Comparison of ENCODE assay signal across 1 cellular context in genomic region chr4:1716065-1716945, GRCh38.
A peak's percentile ranks its signal among the peaks of the same experiment; 100 is the strongest.
TF ChIP-seq lines count a peak whose summit lies in the region.

No MANE protein-coding gene starts in this region.

TF ChIP-seq in HEK293, 187 proteins besides CTCF, POLR2A, EP300 and RAD21 (continued from another document):
- TF ChIP-seq ZNF639 (tag by site-specific recombination; IDR thresholded peaks at IDR 0.05) (no peak), ZNF10 (tag by site-specific recombination; IDR thresholded peaks at IDR 0.05) (peak; percentile 98), ZNF621 (tag by site-specific recombination; IDR thresholded peaks at IDR 0.05) (no peak), ZIC2 (tag by site-specific recombination; IDR thresholded peaks at IDR 0.05) (peak; percentile 85), ZSCAN23 (tag by site-specific recombination; IDR thresholded peaks at IDR 0.05) (no peak), ZBTB48 (tag by site-specific recombination; IDR thresholded peaks at IDR 0.05) (no peak), ZNF48 (tag by site-specific recombination; IDR thresholded peaks at IDR 0.05) (no peak), REST (tag by site-specific recombination; IDR thresholded peaks at IDR 0.05) (no peak), ZNF658 (tag by site-specific recombination; IDR thresholded peaks at IDR 0.05) (no peak), ZNF654 (tag by site-specific recombination; IDR thresholded peaks at IDR 0.05; ENCODE audit: low read depth) (no peak), SCRT2 (tag by site-specific recombination; IDR thresholded peaks at IDR 0.05) (no peak), ZNF350 (tag by site-specific recombination; IDR thresholded peaks at IDR 0.05) (no peak), INSM2 (tag by site-specific recombination; IDR thresholded peaks at IDR 0.05) (no peak), ZNF747 (tag by site-specific recombination; IDR thresholded peaks at IDR 0.05) (no peak), EGR2 (tag by site-specific recombination; IDR thresholded peaks at IDR 0.05; ENCODE audit: low read depth) (no peak), ZNF544 (tag by site-specific recombination; IDR thresholded peaks at IDR 0.05) (no peak), KLF16 (tag by site-specific recombination; IDR thresholded peaks at IDR 0.05) (no peak), ZBTB7A (tag by site-specific recombination; IDR thresholded peaks at IDR 0.05; ENCODE audit: low read depth) (no peak), HOXC10 (CRISPR knock-in tag; IDR thresholded peaks at IDR 0.05) (no peak)
- TF ChIP-seq, protein P1, sequence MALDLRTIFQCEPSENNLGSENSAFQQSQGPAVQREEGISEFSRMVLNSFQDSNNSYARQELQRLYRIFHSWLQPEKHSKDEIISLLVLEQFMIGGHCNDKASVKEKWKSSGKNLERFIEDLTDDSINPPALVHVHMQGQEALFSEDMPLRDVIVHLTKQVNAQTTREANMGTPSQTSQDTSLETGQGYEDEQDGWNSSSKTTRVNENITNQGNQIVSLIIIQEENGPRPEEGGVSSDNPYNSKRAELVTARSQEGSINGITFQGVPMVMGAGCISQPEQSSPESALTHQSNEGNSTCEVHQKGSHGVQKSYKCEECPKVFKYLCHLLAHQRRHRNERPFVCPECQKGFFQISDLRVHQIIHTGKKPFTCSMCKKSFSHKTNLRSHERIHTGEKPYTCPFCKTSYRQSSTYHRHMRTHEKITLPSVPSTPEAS (tag by site-specific recombination; IDR thresholded peaks at IDR 0.05), result no peak
- TF ChIP-seq, protein P2, sequence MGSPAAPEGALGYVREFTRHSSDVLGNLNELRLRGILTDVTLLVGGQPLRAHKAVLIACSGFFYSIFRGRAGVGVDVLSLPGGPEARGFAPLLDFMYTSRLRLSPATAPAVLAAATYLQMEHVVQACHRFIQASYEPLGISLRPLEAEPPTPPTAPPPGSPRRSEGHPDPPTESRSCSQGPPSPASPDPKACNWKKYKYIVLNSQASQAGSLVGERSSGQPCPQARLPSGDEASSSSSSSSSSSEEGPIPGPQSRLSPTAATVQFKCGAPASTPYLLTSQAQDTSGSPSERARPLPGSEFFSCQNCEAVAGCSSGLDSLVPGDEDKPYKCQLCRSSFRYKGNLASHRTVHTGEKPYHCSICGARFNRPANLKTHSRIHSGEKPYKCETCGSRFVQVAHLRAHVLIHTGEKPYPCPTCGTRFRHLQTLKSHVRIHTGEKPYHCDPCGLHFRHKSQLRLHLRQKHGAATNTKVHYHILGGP (tag by site-specific recombination; IDR thresholded peaks at IDR 0.05), result no peak
TF ChIP-seq in HEK293: peak in this region for 6.
